In genomic region chr6:57305754-57306153, GRCh38 we compare ENCODE assay signal across 1 cellular context.
TF ChIP-seq lines count a peak whose summit lies in the region.

No MANE protein-coding gene starts in this region.

TF ChIP-seq in SK-N-SH treated with all-trans-retinoic acid at 6 μM for 48 hours, 23 proteins besides CTCF, POLR2A, EP300 and RAD21 (continued from another document):
- no peak for TF ChIP-seq PATZ1 (CRISPR knock-in tag; IDR thresholded peaks at IDR 0.05; ENCODE audit: borderline replicate concordance)
- peak; percentile 58 for TF ChIP-seq ISL1 (CRISPR knock-in tag; IDR thresholded peaks at IDR 0.05)
